In genomic region chr13:94329277-94329676, GRCh38 we compare ENCODE assay signal across 14 cellular contexts.
DNase-seq lines count a peak whose midpoint lies in the region; ATAC-seq and TF ChIP-seq lines count a peak whose summit lies in the region.
"Had no signal": no experiment of that assay in that cellular context is flagged by ENCODE, and none has a peak within 500 bp of the region (broad histone marks: within the 10 kb centered on the region; RNA-seq: fewer than 3 reads in every experiment).

No MANE protein-coding gene starts in this region.

- H3K9ac ChIP-seq in BLaER1 = no peak overlapping the region; the same call in 1 of the 2 replicates

- peaks cover 18% of the 10 kb centered on the region; the same call in 1 of the 2 replicates for H3K9me3 ChIP-seq in BLaER1
- no peaks in the 10 kb centered on the region for H3K9me3 ChIP-seq in SJSA1 (replicated peaks)
- no peaks in the 10 kb centered on the region for H3K9me3 ChIP-seq in ovary
- H3K9me3 ChIP-seq in lower lobe of right lung = no peaks in the 10 kb centered on the region

- ATAC-seq in GM21381 (IDR thresholded peaks at IDR 0.05; ENCODE audit: unreplicated experiment) (no peak), lower lobe of right lung (no peak)

- H3K4me3 ChIP-seq in BLaER1 (no peak overlapping the region), SJSA1 (no peak overlapping the region), fibroblast of pulmonary artery (replicated peaks; ENCODE audit: low read depth, low read length) (peak overlapping the region; percentile 27), ovary (peak overlapping the region; percentile 14), lower lobe of right lung (no peak overlapping the region)

- no peaks in the 10 kb centered on the region for H3K36me3 ChIP-seq in BLaER1
- H3K36me3 ChIP-seq in SJSA1 = no peaks in the 10 kb centered on the region
- no peaks in the 10 kb centered on the region for H3K36me3 ChIP-seq in ovary
- no peaks in the 10 kb centered on the region for H3K36me3 ChIP-seq in lower lobe of right lung

- no peaks in the 10 kb centered on the region for H4K20me1 ChIP-seq in BLaER1

- no peak for TF ChIP-seq EP300 in ovary (IDR thresholded peaks at IDR 0.05)

- TF ChIP-seq POLR2A in ovary (IDR thresholded peaks at IDR 0.05) = no peak

- WGBS in ovary, 3 donors = 9 to 10% (median 10%) methylated on average over 7 of the region's 7 CpGs

- peak overlapping the region; percentile 92 for H3K4me2 ChIP-seq in BLaER1

- H3K27ac ChIP-seq in BLaER1 (peak overlapping the region; percentile 84; the same call in 1 of the 2 replicates), SJSA1 (peak overlapping the region; percentile 46), ovary (peak overlapping the region in 1 of 2 donors; percentile 77), lower lobe of right lung (no peak overlapping the region)
- H3K27ac ChIP-seq: C4-2B had no signal

- intact Hi-C loops in ovary (cut with DNase I) = no loop called here
- intact Hi-C loops in lower lobe of right lung (cut with DNase I) = no loop called here

- no peaks in the 10 kb centered on the region for H3K27me3 ChIP-seq in BLaER1
- H3K27me3 ChIP-seq in SJSA1 (replicated peaks) = no peaks in the 10 kb centered on the region
- no peaks in the 10 kb centered on the region for H3K27me3 ChIP-seq in ovary
- no peaks in the 10 kb centered on the region for H3K27me3 ChIP-seq in lower lobe of right lung (ENCODE audit: low read depth)

- DNase-seq in SJSA1 (ENCODE audit: low read depth in 1 of 2, low spot score in 2 of 2) (no peak), fibroblast of pulmonary artery (ENCODE audit: low read depth) (peak; percentile 73), ovary (peak; percentile 28 to 69 (median 44)), LoVo (ENCODE audit: low spot score) (no peak), NCI-H2107 (lab: John Stamatoyannopoulos, UW) (no peak), lower lobe of right lung (no peak)
- DNase-seq: immature natural killer cell; NCI-H1694 treated with DMSO at 0.1 percent for 48 hours; nucleus accumbens; stimulated activated CD4-positive, alpha-beta T cell treated with anti-CD3 and anti-CD28 coated beads, Interleukin-4, amount 100 ng/mL, for 1 hour; substantia nigra had no signal

- no peak for TF ChIP-seq CTCF in fibroblast of pulmonary artery (IDR thresholded peaks at IDR 0.05; ENCODE audit: low read length, missing control alignments)
- TF ChIP-seq CTCF in ovary (IDR thresholded peaks at IDR 0.05) = no peak
- no peak for TF ChIP-seq CTCF in lower lobe of right lung (IDR thresholded peaks at IDR 0.05)

- H3K4me1 ChIP-seq in BLaER1 = peaks cover 69% of the 10 kb centered on the region
- peaks cover 57% of the 10 kb centered on the region for H3K4me1 ChIP-seq in SJSA1 (replicated peaks)
- H3K4me1 ChIP-seq in ovary (ENCODE audit: insufficient read depth) = peaks cover 21% of the 10 kb centered on the region
- peaks cover 7% of the 10 kb centered on the region for H3K4me1 ChIP-seq in lower lobe of right lung

Comparison
In these comparisons a context has a peak if more than half of its experiments do, and no peak if none do; other contexts are left out.
1. H3K4me3 ChIP-seq: peak in fibroblast of pulmonary artery (single experiment) and ovary (single experiment); none in BLaER1 (single experiment), SJSA1 (single experiment) and lower lobe of right lung (single experiment).
2. DNase-seq: peak in fibroblast of pulmonary artery (single experiment) and ovary (5 of 5); none in SJSA1 (0 of 2), LoVo (single experiment), NCI-H2107 (single experiment) and lower lobe of right lung (single experiment).